In genomic region chr3:19146685-19147650, GRCh38 we compare ENCODE assay signal across 8 cellular contexts. TPM values are rescaled to one million over a fixed set of nuclear protein-coding genes. Genes with fewer than 3 reads are reported as not detected.
A peak's percentile ranks its signal among the peaks of the same experiment; 100 is the strongest.
DNase-seq lines count a peak whose midpoint lies in the region; ATAC-seq and TF ChIP-seq lines count a peak whose summit lies in the region.

No MANE protein-coding gene starts in this region.

- peaks cover 9% of the 10 kb centered on the region for H3K4me1 ChIP-seq in ectodermal cell (ENCODE audit: control insufficient read depth, insufficient read depth, low read length)
- H3K4me1 ChIP-seq in lower lobe of right lung, result peaks cover 15% of the 10 kb centered on the region

- peak overlapping the region; percentile 73 for H3K27ac ChIP-seq in ectodermal cell (ENCODE audit: insufficient read depth, low read depth, low read length, poor library complexity, severe bottlenecking)
- H3K27ac ChIP-seq in lower lobe of right lung, result no peak overlapping the region

- no peaks in the 10 kb centered on the region for H3K36me3 Mint-ChIP-seq in activated CD8-positive, alpha-beta T cell treated with anti-CD3 and anti-CD28 coated beads for 36 hours (ENCODE audit: low read depth)

- H3K36me3 ChIP-seq in ectodermal cell (ENCODE audit: control insufficient read depth, insufficient read depth, low read length), result no peaks in the 10 kb centered on the region
- H3K36me3 ChIP-seq in lower lobe of right lung, result no peaks in the 10 kb centered on the region

- DNase-seq in AML-193 (lab: John Stamatoyannopoulos, UW) (peak; percentile 34 to 53), GM19240 (ENCODE audit: insufficient read length, low spot score) (peak; percentile 17), NCI-H526 (lab: John Stamatoyannopoulos, UW) (peak; percentile 88 to 94), lower lobe of right lung (peak; percentile 82)
- DNase-seq in activated CD8-positive, alpha-beta T cell treated with anti-CD3 and anti-CD28 coated beads for 36 hours, result peak; percentile 86
- peak; percentile 29 to 53 for DNase-seq in stimulated activated CD4-positive, alpha-beta T cell treated with anti-CD3 and anti-CD28 coated beads, Interleukin-4, amount 100 ng/mL, for 48 hours (ENCODE audit: low read depth in 2 of 2)

- H3K27me3 Mint-ChIP-seq in activated CD8-positive, alpha-beta T cell treated with anti-CD3 and anti-CD28 coated beads for 36 hours, result peaks cover 30% of the 10 kb centered on the region

- peak; percentile 68 for TF ChIP-seq CTCF in activated CD8-positive, alpha-beta T cell treated with anti-CD3 and anti-CD28 coated beads for 36 hours (IDR thresholded peaks at IDR 0.05)
- TF ChIP-seq CTCF in lower lobe of right lung (IDR thresholded peaks at IDR 0.05), result peak; percentile 42

- peak overlapping the region; percentile 83 for H3K4me3 ChIP-seq in ectodermal cell (ENCODE audit: insufficient read depth, low read depth, low read length)
- peak overlapping the region; percentile 69 for H3K4me3 ChIP-seq in lower lobe of right lung

- intact Hi-C loops in activated CD8-positive, alpha-beta T cell treated with anti-CD3 and anti-CD28 coated beads for 36 hours (cut with micrococcal nuclease), result no loop called here
- intact Hi-C loops in lower lobe of right lung (cut with DNase I), result no loop called here

- peaks cover 12% of the 10 kb centered on the region for H3K4me1 Mint-ChIP-seq in activated CD8-positive, alpha-beta T cell treated with anti-CD3 and anti-CD28 coated beads for 36 hours (ENCODE audit: low read depth)

- peak; percentile 82 for ATAC-seq in HG03432 (IDR thresholded peaks at IDR 0.05; ENCODE audit: unreplicated experiment)
- ATAC-seq in activated CD8-positive, alpha-beta T cell treated with anti-CD3 and anti-CD28 coated beads for 36 hours, result peak; percentile 76
- ATAC-seq in lower lobe of right lung, result peak; percentile 84 to 86

- CTCF ChIA-PET in activated CD8-positive, alpha-beta T cell treated with anti-CD3 and anti-CD28 coated beads for 36 hours (lab: Charles Lee), result interaction anchor here (0.7 to 1.6 kb wide), 6 partner anchors 10 to 202 kb away, joined by 3 to 6 read pairs (median 3); no protein-coding TSS in a partner anchor

- 0% methylated on average over 58 to 60 of the region's 60 CpGs for WGBS in ectodermal cell, 2 experiments

- peak overlapping the region; percentile 82 for H3K4me3 Mint-ChIP-seq in activated CD8-positive, alpha-beta T cell treated with anti-CD3 and anti-CD28 coated beads for 36 hours

- peak overlapping the region; percentile 71 for H3K27ac Mint-ChIP-seq in activated CD8-positive, alpha-beta T cell treated with anti-CD3 and anti-CD28 coated beads for 36 hours

- H3K9me3 ChIP-seq in ectodermal cell (ENCODE audit: control insufficient read depth, low read length) (no peaks in the 10 kb centered on the region), lower lobe of right lung (no peaks in the 10 kb centered on the region)

- POLR2A ChIA-PET in activated CD8-positive, alpha-beta T cell treated with anti-CD3 and anti-CD28 coated beads for 36 hours (lab: Charles Lee), result no interaction called here

- peaks cover 2% of the 10 kb centered on the region for H3K9me3 Mint-ChIP-seq in activated CD8-positive, alpha-beta T cell treated with anti-CD3 and anti-CD28 coated beads for 36 hours

- H3K27me3 ChIP-seq in ectodermal cell (ENCODE audit: control insufficient read depth, insufficient read depth, low read length, poor library complexity, severe bottlenecking) (peaks cover 17% of the 10 kb centered on the region), lower lobe of right lung (ENCODE audit: low read depth) (peaks cover 16% of the 10 kb centered on the region)

RNA-seq across cellular contexts. Expression of gene KCNH8, which starts 1.3 kb away (rescaled TPM):
- total RNA-seq in activated CD8-positive, alpha-beta T cell treated with anti-CD3 and anti-CD28 coated beads for 36 hours, result not detected
- 2.7 TPM for polyA plus RNA-seq in ectodermal cell (2013, experiment 1 of 4)
- polyA plus RNA-seq in ectodermal cell (2013, experiment 2 of 4), result 3.8 TPM
- 3.4 TPM for polyA plus RNA-seq in ectodermal cell (2013, experiment 3 of 4)
- polyA plus RNA-seq in ectodermal cell (2013, experiment 4 of 4), result 4.1 TPM
- total RNA-seq in lower lobe of right lung, result 0.12 TPM

Comparison
In these comparisons a context has a peak if more than half of its experiments do, and no peak if none do; other contexts are left out.
1. DNase-seq: peak in every context shown above with its lines; median percentile 91 in NCI-H526; 86 in activated CD8-positive, alpha-beta T cell treated with anti-CD3 and anti-CD28 coated beads for 36 hours; 82 in lower lobe of right lung; 44 in AML-193; 41 in stimulated activated CD4-positive, alpha-beta T cell treated with anti-CD3 and anti-CD28 coated beads, Interleukin-4, amount 100 ng/mL, for 48 hours; 17 in GM19240.